ENCODE assay signal across 9 cellular contexts in the genomic region with DNA sequence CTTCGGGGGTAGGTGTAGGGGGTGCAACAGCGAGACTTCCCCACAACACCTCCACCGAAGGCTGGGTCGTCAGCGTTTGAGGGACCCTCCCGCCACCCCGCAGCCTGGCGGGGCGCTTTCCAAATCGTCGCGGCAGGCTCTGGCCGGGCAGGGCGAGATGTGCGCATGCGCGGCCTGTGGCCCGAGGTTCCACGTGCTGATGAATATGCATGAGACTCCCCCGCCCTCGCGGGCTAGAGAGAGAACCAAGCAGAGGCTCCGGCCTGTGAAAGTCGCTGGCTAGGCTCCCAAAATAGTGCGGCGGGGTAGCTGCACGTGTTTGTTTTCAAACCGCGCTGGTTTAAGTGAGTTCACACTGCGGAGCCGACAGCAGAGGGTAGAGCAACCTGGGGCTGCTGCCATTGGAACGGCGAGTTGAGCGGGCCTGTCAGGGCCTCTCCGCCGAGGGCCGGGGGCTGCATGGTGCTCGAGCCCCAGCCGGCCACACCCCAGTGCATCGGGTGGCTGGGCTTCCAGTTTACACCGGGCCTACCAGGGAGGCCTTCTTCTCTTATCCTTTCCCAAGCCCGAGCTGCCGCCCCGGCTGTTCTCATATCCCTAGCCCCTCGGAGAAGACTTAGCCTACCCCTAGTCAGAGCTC. TPM values are rescaled to one million over a fixed set of nuclear protein-coding genes. Genes with fewer than 3 reads are reported as not detected.
DNase-seq lines count a peak whose midpoint lies in the region; FAIRE-seq and TF ChIP-seq lines count a peak whose summit lies in the region.
"Had no signal": no experiment of that assay in that cellular context is flagged by ENCODE, and none has a peak within 500 bp of the region (broad histone marks: within the 10 kb centered on the region; RNA-seq: fewer than 3 reads in every experiment).

No MANE protein-coding gene starts in this region.

- H2AFZ ChIP-seq in OCI-LY7 (ENCODE audit: low read length) = no peak overlapping the region

- H3K4me1 ChIP-seq in iPS-18a (ENCODE audit: control insufficient read depth, low read depth, low read length) (peaks cover 35% of the 10 kb centered on the region), skeletal muscle satellite cell (ENCODE audit: control insufficient read depth, insufficient read depth, low read length) (peaks cover 14% of the 10 kb centered on the region), OCI-LY7 (ENCODE audit: insufficient read depth, low read length, poor library complexity, severe bottlenecking) (no peaks in the 10 kb centered on the region), tibial nerve (peaks cover 0 to 54% (median 2%) of the 10 kb centered on the region in 4 donors)

- TF ChIP-seq CTCF in OCI-LY7 (conservative IDR thresholded peaks at IDR 0.05; ENCODE audit: low read length) (no peak), tibial nerve (IDR thresholded peaks at IDR 0.05) (no peak)

- H3K9ac ChIP-seq in iPS-18a (ENCODE audit: low read length) = no peak overlapping the region
- peak overlapping the region; percentile 78 for H3K9ac ChIP-seq in skeletal muscle satellite cell (ENCODE audit: low read depth, low read length)

- H3K79me2 ChIP-seq in OCI-LY7 (ENCODE audit: insufficient read depth, low read depth, low read length) = no peaks in the 10 kb centered on the region

- TF ChIP-seq POLR2A in H54 (IDR thresholded peaks at IDR 0.05; ENCODE audit: low read depth, low read length) = peak; percentile 67; the same call in 1 of the 2 replicates
- no peak for TF ChIP-seq POLR2A in tibial nerve (IDR thresholded peaks at IDR 0.05)

- no peaks in the 10 kb centered on the region for H3K9me2 ChIP-seq in OCI-LY7 (ENCODE audit: insufficient read depth, low read length)

- BruUV-seq in OCI-LY7 (replicated peaks; lab: Mats Ljungman, UMichigan) = no TSS peak

- H3K27ac ChIP-seq in iPS-18a (ENCODE audit: low read length) (no peak overlapping the region), OCI-LY7 (ENCODE audit: low read depth, low read length, poor library complexity, severe bottlenecking) (no peak overlapping the region), tibial nerve (no peak overlapping the region)

- H3K9me3 ChIP-seq in iPS-18a (ENCODE audit: control insufficient read depth, low read depth, low read length) (no peaks in the 10 kb centered on the region), skeletal muscle satellite cell (replicated peaks; ENCODE audit: low read length) (no peaks in the 10 kb centered on the region), OCI-LY7 (ENCODE audit: low read length) (no peaks in the 10 kb centered on the region), tibial nerve (peaks cover 0 to 14% (median 2%) of the 10 kb centered on the region in 4 donors)

- peak overlapping the region; percentile 94 for H3K4me2 ChIP-seq in skeletal muscle satellite cell (ENCODE audit: low read length)
- no peak overlapping the region for H3K4me2 ChIP-seq in OCI-LY7 (ENCODE audit: low read length)

- H3K36me3 ChIP-seq in iPS-18a (ENCODE audit: control insufficient read depth, low read depth, low read length) = no peaks in the 10 kb centered on the region
- H3K36me3 ChIP-seq in skeletal muscle satellite cell (ENCODE audit: insufficient read depth, low read length) = peaks cover 4% of the 10 kb centered on the region
- H3K36me3 ChIP-seq in OCI-LY7 (ENCODE audit: insufficient read depth, low read length) = no peaks in the 10 kb centered on the region
- no peaks in the 10 kb centered on the region for H3K36me3 ChIP-seq in tibial nerve

- FAIRE-seq in H54 (lab: Jason Lieb, UNC) = no peak

- 4 to 6% methylated on average over 36 to 44 of the region's 45 CpGs for WGBS in tibial nerve, 2 donors

- peak overlapping the region; percentile 55 for H3K4me3 ChIP-seq in iPS-18a (ENCODE audit: low read length)
- peak overlapping the region; percentile 77 for H3K4me3 ChIP-seq in skeletal muscle satellite cell (ENCODE audit: low read length)
- no peak overlapping the region for H3K4me3 ChIP-seq in OCI-LY7 (ENCODE audit: low read depth, low read length, poor library complexity, severe bottlenecking)
- H3K4me3 ChIP-seq in tibial nerve = peak overlapping the region in 2 of 4 donors; percentile 7 to 31

- intact Hi-C loops in OCI-LY7 (cut with micrococcal nuclease; ENCODE audit: unreplicated experiment) = no loop called here

- no peak for DNase-seq in H54 (ENCODE audit: insufficient read length, low spot score)
- peak in 57 of 58 donors; percentile 23 to 99 (median 84) for DNase-seq in anterior cingulate cortex (lab: John Stamatoyannopoulos, UW)
- no peak for DNase-seq in COLO668 (lab: John Stamatoyannopoulos, UW; ENCODE audit: unreplicated experiment)
- DNase-seq in OCI-LY7 (ENCODE audit: low spot score) = no peak
- no peak for DNase-seq in tibial nerve (ENCODE audit: low spot score in 2 of 2)
- no peak for DNase-seq in HCEC 1CT
- DNase-seq: NCI-H345 had no signal

- POLR2A ChIA-PET in OCI-LY7 (lab: Charles Lee) = interaction anchor here (1.4 kb wide), 1 partner anchor 11 kb away, joined by 3 read pairs; no protein-coding TSS in a partner anchor

- no peak for TF ChIP-seq EP300 in tibial nerve (IDR thresholded peaks at IDR 0.05)

- no peaks in the 10 kb centered on the region for H4K20me1 ChIP-seq in OCI-LY7 (ENCODE audit: insufficient read depth, low read length)

- H3K27me3 ChIP-seq in iPS-18a (ENCODE audit: control insufficient read depth, insufficient read depth, low read length) (peaks cover 100% of the 10 kb centered on the region), skeletal muscle satellite cell (ENCODE audit: control insufficient read depth, insufficient read depth, low read length) (no peaks in the 10 kb centered on the region), tibial nerve (peaks cover 0 to 99% of the 10 kb centered on the region in 2 donors)

- CTCF ChIA-PET in OCI-LY7 (lab: Charles Lee; ENCODE audit: unreplicated experiment) = no interaction called here

RNA-seq across cellular contexts. Expression of gene ZIC1, which starts 10.0 kb away (rescaled TPM):
- under 0.01 and 1.1 TPM in 2 replicates for total RNA-seq in skeletal muscle satellite cell (2012; rRNA removed)
- total RNA-seq in OCI-LY7 (2014; rRNA removed; shearing (Covaris generic)) = not detected in 2 replicates
- not detected in 2 replicates for total RNA-seq in OCI-LY7 (2022)
- not detected for total RNA-seq in tibial nerve

RNA-seq across cellular contexts. Expression of gene ZIC4, which starts 12.8 kb away (rescaled TPM):
- total RNA-seq in skeletal muscle satellite cell (2012; rRNA removed) = 0.44 TPM in 1 of 2 replicates, not detected in the other
- not detected in 2 replicates for total RNA-seq in OCI-LY7 (2014; rRNA removed; shearing (Covaris generic))
- total RNA-seq in OCI-LY7 (2022) (not detected in 2 replicates), tibial nerve (under 1 TPM in 1 of 4 donors, not detected in 3; 0.21 TPM)

Comparison
In these comparisons a context has a peak if more than half of its experiments do, and no peak if none do; other contexts are left out.
1. DNase-seq: peak in anterior cingulate cortex (57 of 58); none in H54 (single experiment), COLO668 (single experiment), OCI-LY7 (single experiment), tibial nerve (0 of 2) and HCEC 1CT (single experiment).